ENCODE assay signal across 7 cellular contexts in the genomic region with DNA sequence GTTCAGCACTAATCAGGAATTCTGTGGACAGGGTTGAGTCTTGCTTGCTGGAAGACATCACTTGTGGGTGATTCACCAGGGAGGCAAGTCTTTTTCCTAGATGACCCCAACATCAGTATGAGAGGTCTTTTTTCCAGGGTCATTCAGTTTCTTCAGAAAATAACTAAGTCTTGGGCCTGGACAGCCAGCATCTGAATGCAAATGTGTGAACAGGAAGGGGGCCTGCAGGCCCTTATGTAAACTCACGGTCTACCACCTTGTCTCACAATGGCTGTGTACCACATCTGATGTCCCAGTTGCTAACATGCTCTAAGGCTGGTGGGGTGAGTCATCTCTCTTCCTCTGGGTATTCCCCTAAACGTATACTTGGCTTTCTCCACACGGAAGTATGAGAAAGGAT.
A peak's percentile ranks its signal among the peaks of the same experiment; 100 is the strongest.
DNase-seq lines count a peak whose midpoint lies in the region; ATAC-seq and TF ChIP-seq lines count a peak whose summit lies in the region.

No MANE protein-coding gene starts in this region.

- ATAC-seq in GM19324 (IDR thresholded peaks at IDR 0.05; ENCODE audit: low FRiP score, unreplicated experiment): peak; percentile 81
- ATAC-seq in HG03159 (IDR thresholded peaks at IDR 0.05; ENCODE audit: unreplicated experiment): peak; percentile 99
- no peak for ATAC-seq in gastroesophageal sphincter

- 52 to 63% methylated on average over 3 of the region's 3 CpGs for WGBS in gastroesophageal sphincter (ENCODE audit: low coverage in 1 of 2), 2 donors

- no peak for TF ChIP-seq POLR2A in gastroesophageal sphincter (IDR thresholded peaks at IDR 0.05)

- no peak overlapping the region for H3K27ac ChIP-seq in gastroesophageal sphincter

- H3K27me3 ChIP-seq in gastroesophageal sphincter: no peaks in the 10 kb centered on the region

- peaks cover 0 to 43% of the 10 kb centered on the region in 2 donors for H3K36me3 ChIP-seq in gastroesophageal sphincter

- no peak for TF ChIP-seq EP300 in gastroesophageal sphincter (IDR thresholded peaks at IDR 0.05)

- peak; percentile 61 for DNase-seq in activated CD4-positive, alpha-beta T cell treated with anti-CD3 and anti-CD28 coated beads for 48 hours
- DNase-seq in fibroblast of pulmonary artery (ENCODE audit: low read depth) (peak; percentile 88), pons (ENCODE audit: low spot score) (no peak)
- DNase-seq in stimulated activated CD8-positive, alpha-beta memory T cell treated with anti-CD3 and anti-CD28 coated beads, Interleukin-4, amount 100 ng/mL, for 24 hours (ENCODE audit: low read depth): peak; percentile 20

- TF ChIP-seq CTCF in fibroblast of pulmonary artery (IDR thresholded peaks at IDR 0.05; ENCODE audit: low read length, missing control alignments) (no peak), gastroesophageal sphincter (IDR thresholded peaks at IDR 0.05) (no peak)

- H3K4me1 ChIP-seq in gastroesophageal sphincter: peaks cover 0 to 15% (median 0%) of the 10 kb centered on the region in 3 donors

- no peaks in the 10 kb centered on the region for H3K9me3 ChIP-seq in gastroesophageal sphincter

- H3K4me3 ChIP-seq in fibroblast of pulmonary artery (replicated peaks; ENCODE audit: low read depth, low read length): no peak overlapping the region
- H3K4me3 ChIP-seq in gastroesophageal sphincter: no peak overlapping the region
